29 cellular contexts compared by ENCODE assay signal in the genomic region with DNA sequence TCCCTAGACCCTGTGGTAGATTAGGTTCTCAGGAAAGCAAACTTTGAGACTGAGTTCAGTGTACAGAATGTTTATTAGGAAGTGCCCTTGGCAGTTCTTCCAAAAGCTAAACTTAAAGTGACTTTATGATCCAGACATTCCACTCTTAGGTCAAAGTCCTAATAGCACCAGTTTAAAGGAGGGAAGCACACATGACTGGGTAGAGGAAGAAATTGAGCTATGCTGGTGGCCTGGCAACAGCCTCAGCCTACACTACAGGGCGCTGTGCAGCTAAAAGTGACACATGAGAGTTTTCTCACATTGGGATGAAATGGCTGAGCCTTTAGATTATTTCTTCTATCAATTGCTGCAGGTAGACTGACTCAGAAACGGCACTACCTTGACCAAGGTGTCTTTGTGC.
A peak's percentile ranks its signal among the peaks of the same experiment; 100 is the strongest.
DNase-seq lines count a peak whose midpoint lies in the region; ATAC-seq and TF ChIP-seq lines count a peak whose summit lies in the region.
"Had no signal": no experiment of that assay in that cellular context is flagged by ENCODE, and none has a peak within 500 bp of the region (broad histone marks: within the 10 kb centered on the region; RNA-seq: fewer than 3 reads in every experiment).

No MANE protein-coding gene starts in this region.

- peak; percentile 11 for DNase-seq in LoVo (ENCODE audit: low spot score)
- DNase-seq in colonic mucosa, result peak; percentile 36
- DNase-seq in right lobe of liver, result no peak
- DNase-seq in transverse colon, result peak; percentile 32
- DNase-seq in NCI-H446 (lab: John Stamatoyannopoulos, UW), result no peak
- DNase-seq in GM13976 (ENCODE audit: low spot score), result no peak
- DNase-seq in activated naive CD4-positive, alpha-beta T cell treated with anti-CD3 and anti-CD28 coated beads, Interleukin-2, amount 50 U/mL, for 16 hours, result no peak
- DNase-seq: activated CD4-positive, alpha-beta memory T cell treated with anti-CD3 and anti-CD28 coated beads for 36 hours; activated naive CD4-positive, alpha-beta T cell; C1 segment of cervical spinal cord; dorsolateral prefrontal cortex; esophagus squamous epithelium; foreskin keratinocyte; HCEC 1CT; head of caudate nucleus; kidney; NCI-H1092 treated with DMSO at 0.1 percent for 48 hours; NCI-H1694 treated with DMSO at 0.1 percent for 48 hours; NCI-H2171; NCI-H524; NK-92 treated with Interleukin-12 subunit alpha and Interleukin-12 subunit beta, amount 100 ng/mL, for 24 hours; PC-9; stimulated activated CD4-positive, alpha-beta T cell treated with anti-CD3 and anti-CD28 coated beads, Interleukin-12 subunit alpha, Interleukin-12 subunit beta, amount 100 ng/mL, for 4 hours; stimulated activated CD4-positive, alpha-beta T cell treated with anti-CD3 and anti-CD28 coated beads, Interleukin-4, amount 100 ng/mL, for 1 hour had no signal

- H3K9ac ChIP-seq in colonic mucosa (ENCODE audit: low read depth in 2 of 2, low read length in 2 of 2), result no peak overlapping the region

- intact Hi-C loops in colonic mucosa (cut with DNase I), result no loop called here
- intact Hi-C loops in right lobe of liver (cut with DNase I), result no loop called here
- intact Hi-C loops in transverse colon (cut with DNase I; ENCODE audit: low total_unique reads), result loop anchor here (5.0 kb wide), 1 partner anchor 561 kb away; no protein-coding TSS in a partner anchor

- in situ Hi-C loops in transverse colon (cut with MboI; ENCODE audit: low pct_ligation_motif_present in 1 of 4, low pct_unique_long_range_greater_than_20kb in 1 of 4, low sequenced_read_pairs in 3 of 4), result no loop called here
- in situ Hi-C loops in GM13976 (cut with MboI; ENCODE audit: low sequenced_read_pairs, unreplicated experiment), result no loop called here

- peak in 3 of 4 donors; percentile 24 to 57 (median 49) for ATAC-seq in right lobe of liver
- ATAC-seq: activated CD4-positive, CD25-positive, alpha-beta regulatory T cell treated with anti-CD3 and anti-CD28 coated beads, Interleukin-2, amount 50 U/mL, for 24 hours; body of pancreas; foreskin keratinocyte; sciatic nerve; SK-N-SH treated with all-trans-retinoic acid at 6 μM for 48 hours had no signal

- 83% methylated on average over 2 of the region's 2 CpGs for WGBS in right lobe of liver (ENCODE audit: insufficient coverage, low coverage, low lambda C conversion rate, missing lambda C conversion rate)
- 36% methylated on average over 2 of the region's 2 CpGs; no CpG with 5 or more reads in 1 of the 2 donors for WGBS in transverse colon (ENCODE audit: low coverage in 1 of 2), 2 donors

- no peaks in the 10 kb centered on the region for H3K4me1 ChIP-seq in colonic mucosa
- no peaks in the 10 kb centered on the region for H3K4me1 ChIP-seq in right lobe of liver
- H3K4me1 ChIP-seq in transverse colon, result peaks cover 0 to 9% (median 0%) of the 10 kb centered on the region in 4 donors
- H3K4me1 ChIP-seq: body of pancreas, esophagus squamous epithelium, foreskin keratinocyte, tibial nerve had no signal

- H3K9me3 ChIP-seq in colonic mucosa, result no peaks in the 10 kb centered on the region
- H3K9me3 ChIP-seq in right lobe of liver, result no peaks in the 10 kb centered on the region
- no peaks in the 10 kb centered on the region for H3K9me3 ChIP-seq in transverse colon
- H3K9me3 ChIP-seq: body of pancreas, esophagus squamous epithelium had no signal

- TF ChIP-seq POLR2A in right lobe of liver (IDR thresholded peaks at IDR 0.05), result no peak
- no peak for TF ChIP-seq POLR2A in transverse colon (IDR thresholded peaks at IDR 0.05)

- no peak overlapping the region for H3K4me3 ChIP-seq in colonic mucosa
- no peak overlapping the region for H3K4me3 ChIP-seq in right lobe of liver
- no peak overlapping the region for H3K4me3 ChIP-seq in transverse colon
- H3K4me3 ChIP-seq: body of pancreas, dorsolateral prefrontal cortex, esophagus squamous epithelium, PC-9, tibial nerve had no signal

- H3K36me3 ChIP-seq in colonic mucosa, result no peaks in the 10 kb centered on the region
- no peaks in the 10 kb centered on the region for H3K36me3 ChIP-seq in right lobe of liver
- no peaks in the 10 kb centered on the region for H3K36me3 ChIP-seq in transverse colon
- H3K36me3 ChIP-seq: esophagus squamous epithelium, tibial nerve had no signal

- TF ChIP-seq EP300 in transverse colon (IDR thresholded peaks at IDR 0.05; ENCODE audit: low read depth), result no peak

- no peak for TF ChIP-seq CTCF in colonic mucosa (IDR thresholded peaks at IDR 0.05)
- TF ChIP-seq CTCF in right lobe of liver (IDR thresholded peaks at IDR 0.05), result no peak
- TF ChIP-seq CTCF in transverse colon (IDR thresholded peaks at IDR 0.05), result peak in 1 of 5 experiments; percentile 12
- no peak for TF ChIP-seq CTCF in GM13976 (IDR thresholded peaks at IDR 0.05; ENCODE audit: borderline replicate concordance, control extremely low read depth, extremely low read depth, insufficient read depth, missing control alignments)

- H3K27ac ChIP-seq in colonic mucosa (no peak overlapping the region), right lobe of liver (no peak overlapping the region), transverse colon (no peak overlapping the region)
- H3K27ac ChIP-seq: body of pancreas, dorsolateral prefrontal cortex, esophagus squamous epithelium, foreskin keratinocyte, PC-9, tibial nerve had no signal

- H3K27me3 ChIP-seq in colonic mucosa, result no peaks in the 10 kb centered on the region
- H3K27me3 ChIP-seq in right lobe of liver, result no peaks in the 10 kb centered on the region
- H3K27me3 ChIP-seq in transverse colon, result no peaks in the 10 kb centered on the region
- H3K27me3 ChIP-seq: body of pancreas, dorsolateral prefrontal cortex, esophagus squamous epithelium, foreskin keratinocyte, tibial nerve had no signal

Comparison
In these comparisons a context has a peak if more than half of its experiments do, and no peak if none do; other contexts are left out.
1. DNase-seq: peak in LoVo (single experiment), colonic mucosa (single experiment) and transverse colon (single experiment); none in right lobe of liver (0 of 3), NCI-H446 (0 of 2), GM13976 (single experiment) and activated naive CD4-positive, alpha-beta T cell treated with anti-CD3 and anti-CD28 coated beads, Interleukin-2, amount 50 U/mL, for 16 hours (single experiment).